Comparison of ENCODE assay signal across 8 cellular contexts in the genomic region with DNA sequence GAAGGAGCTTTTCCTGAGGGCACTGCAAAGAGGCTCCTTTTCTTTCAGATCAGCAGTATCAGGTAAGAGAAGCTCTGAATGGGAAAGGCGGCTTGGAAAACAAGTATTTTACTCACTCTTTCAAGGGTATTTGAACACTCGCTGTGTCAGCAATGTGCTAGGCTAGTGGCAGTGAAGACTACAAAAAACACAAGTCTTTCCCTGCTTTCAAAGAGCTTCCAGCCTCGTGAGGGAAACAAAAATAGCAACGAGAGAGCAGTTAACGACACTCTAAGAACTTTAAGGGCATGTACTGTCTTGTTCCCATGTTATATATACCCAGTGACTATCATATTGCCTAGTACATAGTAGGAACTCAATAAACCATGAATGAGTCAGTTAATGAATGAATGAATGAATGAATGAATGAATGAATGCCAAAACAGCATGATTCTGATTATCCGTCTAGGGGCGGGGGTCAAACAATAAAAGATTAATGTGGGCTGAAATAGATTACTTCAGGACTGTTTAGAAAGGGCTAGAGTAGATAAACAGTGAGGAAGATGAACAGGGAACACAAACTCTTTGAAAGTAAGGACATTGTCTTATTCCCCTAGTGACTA. TPM values are rescaled to one million over a fixed set of nuclear protein-coding genes. Genes with fewer than 3 reads are reported as not detected.
DNase-seq lines count a peak whose midpoint lies in the region; ATAC-seq and TF ChIP-seq lines count a peak whose summit lies in the region.

No MANE protein-coding gene starts in this region.

- TF ChIP-seq CTCF in kidney epithelial cell (IDR thresholded peaks at IDR 0.05; ENCODE audit: insufficient read depth, low read length, poor library complexity, severe bottlenecking): no peak
- TF ChIP-seq CTCF in upper lobe of left lung (IDR thresholded peaks at IDR 0.05): no peak

- H3K36me3 ChIP-seq in kidney epithelial cell (ENCODE audit: control insufficient read depth, insufficient read depth, low read length) (no peaks in the 10 kb centered on the region), upper lobe of left lung (no peaks in the 10 kb centered on the region)

- H3K27me3 Mint-ChIP-seq in activated T-cell treated with anti-CD3 and anti-CD28 coated beads, Interleukin-2, amount 50 U/mL, for 72 hours (ENCODE audit: low read depth): peaks cover 16% of the 10 kb centered on the region
- H3K27me3 Mint-ChIP-seq in activated naive CD8-positive, alpha-beta T cell treated with anti-CD3 and anti-CD28 coated beads, Interleukin-2, amount 10 ng/mL, durations not matched to agents 7 days and 5 days: peaks cover 6% of the 10 kb centered on the region

- POLR2A ChIA-PET in activated naive CD8-positive, alpha-beta T cell treated with anti-CD3 and anti-CD28 coated beads, Interleukin-2, amount 10 ng/mL, durations not matched to agents 7 days and 5 days (lab: Charles Lee): interaction anchor here (1.0 kb wide), 1 partner anchor 114 kb away, joined by 7 read pairs; no protein-coding TSS in a partner anchor

- H3K4me3 ChIP-seq in kidney epithelial cell (ENCODE audit: low read depth, low read length) (peak overlapping the region; percentile 41), upper lobe of left lung (peak overlapping the region; percentile 5 to 53 (median 43))

- TF ChIP-seq POLR2A in upper lobe of left lung (IDR thresholded peaks at IDR 0.05): no peak

- peaks cover 18% of the 10 kb centered on the region for H3K4me1 Mint-ChIP-seq in activated T-cell treated with anti-CD3 and anti-CD28 coated beads, Interleukin-2, amount 50 U/mL, for 72 hours (ENCODE audit: low read depth)
- peaks cover 14% of the 10 kb centered on the region for H3K4me1 Mint-ChIP-seq in activated naive CD8-positive, alpha-beta T cell treated with anti-CD3 and anti-CD28 coated beads, Interleukin-2, amount 10 ng/mL, durations not matched to agents 7 days and 5 days

- 37 to 39% methylated on average over 7 of the region's 7 CpGs for WGBS in upper lobe of left lung, 2 donors

- no peaks in the 10 kb centered on the region for H3K9me3 ChIP-seq in upper lobe of left lung

- DNase-seq in activated T-cell treated with anti-CD3 and anti-CD28 coated beads, Interleukin-2, amount 50 U/mL, for 72 hours: no peak
- DNase-seq in activated T-cell treated with anti-CD3 and anti-CD28 coated beads for 4 hours: no peak
- no peak for DNase-seq in activated naive CD8-positive, alpha-beta T cell treated with anti-CD3 and anti-CD28 coated beads, Interleukin-2, amount 10 ng/mL, durations not matched to agents 7 days and 5 days
- no peak for DNase-seq in kidney epithelial cell (ENCODE audit: low read depth)
- no peak for DNase-seq in upper lobe of left lung
- no peak for DNase-seq in mesenteric fat pad (ENCODE audit: low spot score)
- DNase-seq in AG08396 (ENCODE audit: low spot score): no peak
- no peak for DNase-seq in central memory CD4-positive, alpha-beta T cell

- H3K9me3 Mint-ChIP-seq in activated T-cell treated with anti-CD3 and anti-CD28 coated beads, Interleukin-2, amount 50 U/mL, for 72 hours: no peaks in the 10 kb centered on the region
- H3K9me3 Mint-ChIP-seq in activated naive CD8-positive, alpha-beta T cell treated with anti-CD3 and anti-CD28 coated beads, Interleukin-2, amount 10 ng/mL, durations not matched to agents 7 days and 5 days: no peaks in the 10 kb centered on the region

- H3K4me3 Mint-ChIP-seq in activated T-cell treated with anti-CD3 and anti-CD28 coated beads, Interleukin-2, amount 50 U/mL, for 72 hours: peak overlapping the region; percentile 93
- H3K4me3 Mint-ChIP-seq in activated naive CD8-positive, alpha-beta T cell treated with anti-CD3 and anti-CD28 coated beads, Interleukin-2, amount 10 ng/mL, durations not matched to agents 7 days and 5 days: peak overlapping the region; percentile 83

- TF ChIP-seq EP300 in upper lobe of left lung (IDR thresholded peaks at IDR 0.05): no peak

- peaks cover 0 to 12% (median 4%) of the 10 kb centered on the region in 4 donors for H3K4me1 ChIP-seq in upper lobe of left lung

- H3K27me3 ChIP-seq in kidney epithelial cell (ENCODE audit: control insufficient read depth, insufficient read depth, low read length) (no peaks in the 10 kb centered on the region), upper lobe of left lung (no peaks in the 10 kb centered on the region)

- H3K27ac Mint-ChIP-seq in activated T-cell treated with anti-CD3 and anti-CD28 coated beads, Interleukin-2, amount 50 U/mL, for 72 hours: no peak overlapping the region
- no peak overlapping the region for H3K27ac Mint-ChIP-seq in activated naive CD8-positive, alpha-beta T cell treated with anti-CD3 and anti-CD28 coated beads, Interleukin-2, amount 10 ng/mL, durations not matched to agents 7 days and 5 days

- ATAC-seq in activated T-cell treated with anti-CD3 and anti-CD28 coated beads, Interleukin-2, amount 50 U/mL, for 72 hours (replicated peaks in 1 of 2): peak in 1 of 2 donors; percentile 2
- ATAC-seq in activated naive CD8-positive, alpha-beta T cell treated with anti-CD3 and anti-CD28 coated beads, Interleukin-2, amount 10 ng/mL, durations not matched to agents 7 days and 5 days (ENCODE audit: low read depth): no peak
- ATAC-seq in upper lobe of left lung (ENCODE audit: low FRiP score in 2 of 2): peak in 1 of 2 donors; percentile 26

- H3K27ac ChIP-seq in upper lobe of left lung: peak overlapping the region in 1 of 4 donors; percentile 23

- no peaks in the 10 kb centered on the region for H3K36me3 Mint-ChIP-seq in activated T-cell treated with anti-CD3 and anti-CD28 coated beads, Interleukin-2, amount 50 U/mL, for 72 hours (ENCODE audit: insufficient read depth in 2 of 2)
- H3K36me3 Mint-ChIP-seq in activated naive CD8-positive, alpha-beta T cell treated with anti-CD3 and anti-CD28 coated beads, Interleukin-2, amount 10 ng/mL, durations not matched to agents 7 days and 5 days: no peaks in the 10 kb centered on the region

RNA-seq across cellular contexts. Expression of gene MCOLN3, which starts 14.2 kb away (rescaled TPM):
- total RNA-seq in activated T-cell treated with anti-CD3 and anti-CD28 coated beads, Interleukin-2, amount 50 U/mL, for 72 hours: under 1 TPM; 0.74 to 0.91 TPM
- total RNA-seq in activated naive CD8-positive, alpha-beta T cell treated with anti-CD3 and anti-CD28 coated beads, Interleukin-2, amount 10 ng/mL, durations not matched to agents 7 days and 5 days: 1 to 10 TPM; 2.1 to 2.2 TPM
- total RNA-seq in kidney epithelial cell (11.6 and 13.6 TPM in 2 replicates), upper lobe of left lung (10 to 100 TPM in 1 of 6 donors, 1 to 10 TPM in 5; 5.5 to 18.9 (median 5.8) TPM), mesenteric fat pad (3.8 TPM)
